ENCODE assay signal across 1 cellular context in the genomic region with DNA sequence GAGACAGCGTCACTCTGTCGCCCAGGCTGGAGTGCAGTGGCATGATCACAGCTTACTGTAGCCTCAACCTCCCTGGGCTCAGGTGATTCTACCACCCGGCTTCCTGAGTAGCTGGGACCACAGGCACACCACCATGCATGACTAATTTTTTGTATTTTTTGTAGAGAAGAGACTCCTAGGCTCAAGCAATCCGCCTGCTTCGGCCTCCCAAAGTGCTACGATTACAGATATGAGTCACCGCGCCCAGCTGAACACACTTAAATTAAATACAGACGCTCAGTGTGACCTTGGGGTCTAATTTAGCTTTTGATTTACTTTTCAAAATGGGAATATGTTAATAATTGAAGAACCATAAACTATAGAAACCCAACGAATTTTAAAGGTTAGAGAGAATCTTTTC.
TF ChIP-seq lines count a peak whose summit lies in the region.

No MANE protein-coding gene starts in this region.

TF ChIP-seq in IMR-90, 13 proteins besides CTCF, POLR2A, EP300 and RAD21 (continued from another document):
- TF ChIP-seq, protein P1, sequence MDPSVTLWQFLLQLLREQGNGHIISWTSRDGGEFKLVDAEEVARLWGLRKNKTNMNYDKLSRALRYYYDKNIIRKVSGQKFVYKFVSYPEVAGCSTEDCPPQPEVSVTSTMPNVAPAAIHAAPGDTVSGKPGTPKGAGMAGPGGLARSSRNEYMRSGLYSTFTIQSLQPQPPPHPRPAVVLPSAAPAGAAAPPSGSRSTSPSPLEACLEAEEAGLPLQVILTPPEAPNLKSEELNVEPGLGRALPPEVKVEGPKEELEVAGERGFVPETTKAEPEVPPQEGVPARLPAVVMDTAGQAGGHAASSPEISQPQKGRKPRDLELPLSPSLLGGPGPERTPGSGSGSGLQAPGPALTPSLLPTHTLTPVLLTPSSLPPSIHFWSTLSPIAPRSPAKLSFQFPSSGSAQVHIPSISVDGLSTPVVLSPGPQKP (IDR thresholded peaks at IDR 0.05; ENCODE audit: borderline replicate concordance, low read depth, low read length), result no peak
- no peak for TF ChIP-seq RCOR1 (IDR thresholded peaks at IDR 0.05; ENCODE audit: insufficient replicate concordance, low read length)
